In genomic region chr15:89817701-89818280, GRCh38 we compare ENCODE assay signal across 19 cellular contexts. TPM values are rescaled to one million over a fixed set of nuclear protein-coding genes. Genes with fewer than 3 reads are reported as not detected.
"Had no signal": no experiment of that assay in that cellular context is flagged by ENCODE, and none has a peak within 500 bp of the region (broad histone marks: within the 10 kb centered on the region; RNA-seq: fewer than 3 reads in every experiment).

No MANE protein-coding gene starts in this region.

- H3K4me1 ChIP-seq: colonic mucosa had no signal

- H3K27ac ChIP-seq: body of pancreas, colonic mucosa, hepatocyte, thyroid gland had no signal

- H3K4me2 ChIP-seq: hepatocyte had no signal

- DNase-seq: activated CD4-positive, alpha-beta T cell treated with anti-CD3 and anti-CD28 coated beads, Interleukin-2, amount 10 ng/mL, durations not matched to agents 7 days and 5 days; activated CD8-positive, alpha-beta T cell treated with anti-CD3 and anti-CD28 coated beads, Interleukin-2, amount 10 ng/mL, durations not matched to agents 7 days and 5 days; activated naive CD4-positive, alpha-beta T cell treated with Interleukin-2 at 50 U/mL for 16 hours; activated naive CD8-positive, alpha-beta T cell treated with anti-CD3 and anti-CD28 coated beads, Interleukin-2, amount 10 ng/mL, durations not matched to agents 7 days and 5 days; activated T-cell treated with anti-CD3 and anti-CD28 coated beads, Interleukin-2, amount 50 U/mL, for 24 hours; amygdala; body of pancreas; central memory CD4-positive, alpha-beta T cell; colonic mucosa; stimulated activated CD4-positive, alpha-beta T cell treated with anti-CD3 and anti-CD28 coated beads, Interleukin-12 subunit alpha, Interleukin-12 subunit beta, amount 100 ng/mL, for 4 hours; stimulated activated CD4-positive, alpha-beta T cell treated with anti-CD3 and anti-CD28 coated beads, Interleukin-1b, Interleukin-23, amount 100 ng/mL, for 48 hours; stimulated activated naive CD4-positive, alpha-beta T cell treated with Interleukin-2 at 50 U/mL for 16 hours; T-cell; T-helper 9 cell; thyroid gland had no signal

- H3K9me3 ChIP-seq: body of pancreas, colonic mucosa, thyroid gland had no signal

- H3K36me3 ChIP-seq: colonic mucosa, thyroid gland had no signal

- H3K27me3 ChIP-seq: thyroid gland had no signal

- H3K4me3 ChIP-seq: body of pancreas, colonic mucosa, hepatocyte, thyroid gland had no signal

- H2AFZ ChIP-seq: hepatocyte had no signal

- ATAC-seq: activated CD8-positive, alpha-beta T cell treated with anti-CD3 and anti-CD28 coated beads, Interleukin-2, amount 10 ng/mL, durations not matched to agents 7 days and 5 days; body of pancreas; natural killer cell treated with Interleukin-12 subunit alpha and Interleukin-12 subunit beta and Interleukin-15 and Interleukin-18, amount 100 ng/mL, for 72 hours; T-cell had no signal

RNA-seq across cellular contexts. Expression of gene MESP2, which starts 41.7 kb away (rescaled TPM):
- total RNA-seq: activated CD4-positive, alpha-beta T cell treated with anti-CD3 and anti-CD28 coated beads, Interleukin-2, amount 10 ng/mL, durations not matched to agents 7 days and 5 days; activated CD8-positive, alpha-beta T cell treated with anti-CD3 and anti-CD28 coated beads, Interleukin-2, amount 10 ng/mL, durations not matched to agents 7 days and 5 days; activated naive CD8-positive, alpha-beta T cell treated with anti-CD3 and anti-CD28 coated beads, Interleukin-2, amount 10 ng/mL, durations not matched to agents 7 days and 5 days; lung microvascular endothelial cell; natural killer cell treated with Interleukin-12 subunit alpha and Interleukin-12 subunit beta and Interleukin-15 and Interleukin-18, amount 100 ng/mL, for 72 hours; T-cell; ureter had no signal
- polyA plus RNA-seq: hepatocyte had no signal
